1 cellular context compared by ENCODE assay signal in the genomic region with DNA sequence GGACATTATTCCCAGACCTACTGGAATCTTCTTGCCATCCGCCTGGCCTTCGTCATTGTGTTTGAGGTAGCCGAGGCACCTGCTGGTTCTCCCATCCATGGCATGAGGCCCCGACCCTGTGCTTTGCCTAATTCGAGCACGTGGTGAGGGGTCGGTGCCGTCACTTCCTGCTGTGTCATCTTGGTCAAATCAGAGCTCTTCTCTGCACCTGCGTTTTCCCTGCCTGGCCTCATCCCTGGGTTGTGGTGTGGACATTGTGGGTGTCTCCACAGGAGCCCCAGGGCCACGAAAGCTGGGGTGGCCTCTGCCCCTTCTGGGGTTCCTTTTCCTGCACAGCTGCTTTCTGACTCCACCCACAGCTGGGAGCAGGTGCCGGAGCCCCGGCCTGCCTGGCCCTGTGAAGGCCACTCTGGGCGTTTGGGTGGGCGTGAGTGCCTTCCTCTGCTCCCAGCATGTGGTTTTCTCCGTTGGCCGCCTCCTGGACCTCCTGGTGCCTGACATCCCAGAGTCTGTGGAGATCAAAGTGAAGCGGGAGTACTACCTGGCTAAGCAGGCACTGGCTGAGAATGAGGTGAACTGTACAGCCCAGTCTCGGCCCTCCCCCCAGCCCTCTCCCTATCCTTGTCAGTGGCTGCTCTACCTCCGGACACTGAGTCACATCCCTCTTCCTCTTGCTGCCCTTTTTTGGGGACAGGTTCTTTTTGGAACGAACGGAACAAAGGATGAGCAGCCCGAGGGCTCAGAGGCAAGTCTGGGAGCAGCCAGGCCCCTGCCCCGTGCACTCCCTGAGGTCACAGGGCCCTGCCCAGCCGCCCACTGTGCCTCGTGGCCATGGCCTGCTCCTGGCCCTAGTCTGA.
TF ChIP-seq lines count a peak whose summit lies in the region.

No MANE protein-coding gene starts in this region.

TF ChIP-seq in HepG2, 621 proteins besides CTCF, POLR2A, EP300 and RAD21 (continued from another document and continues in another):
- TF ChIP-seq, protein P1, sequence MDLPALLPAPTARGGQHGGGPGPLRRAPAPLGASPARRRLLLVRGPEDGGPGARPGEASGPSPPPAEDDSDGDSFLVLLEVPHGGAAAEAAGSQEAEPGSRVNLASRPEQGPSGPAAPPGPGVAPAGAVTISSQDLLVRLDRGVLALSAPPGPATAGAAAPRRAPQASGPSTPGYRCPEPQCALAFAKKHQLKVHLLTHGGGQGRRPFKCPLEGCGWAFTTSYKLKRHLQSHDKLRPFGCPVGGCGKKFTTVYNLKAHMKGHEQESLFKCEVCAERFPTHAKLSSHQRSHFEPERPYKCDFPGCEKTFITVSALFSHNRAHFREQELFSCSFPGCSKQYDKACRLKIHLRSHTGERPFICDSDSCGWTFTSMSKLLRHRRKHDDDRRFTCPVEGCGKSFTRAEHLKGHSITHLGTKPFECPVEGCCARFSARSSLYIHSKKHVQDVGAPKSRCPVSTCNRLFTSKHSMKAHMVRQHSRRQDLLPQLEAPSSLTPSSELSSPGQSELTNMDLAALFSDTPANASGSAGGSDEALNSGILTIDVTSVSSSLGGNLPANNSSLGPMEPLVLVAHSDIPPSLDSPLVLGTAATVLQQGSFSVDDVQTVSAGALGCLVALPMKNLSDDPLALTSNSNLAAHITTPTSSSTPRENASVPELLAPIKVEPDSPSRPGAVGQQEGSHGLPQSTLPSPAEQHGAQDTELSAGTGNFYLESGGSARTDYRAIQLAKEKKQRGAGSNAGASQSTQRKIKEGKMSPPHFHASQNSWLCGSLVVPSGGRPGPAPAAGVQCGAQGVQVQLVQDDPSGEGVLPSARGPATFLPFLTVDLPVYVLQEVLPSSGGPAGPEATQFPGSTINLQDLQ (CRISPR knock-in tag; IDR thresholded peaks at IDR 0.05) = peak; percentile 44
- no peak for TF ChIP-seq JDP2 (CRISPR knock-in tag; IDR thresholded peaks at IDR 0.05; ENCODE audit: borderline replicate concordance)
- TF ChIP-seq, protein P2, sequence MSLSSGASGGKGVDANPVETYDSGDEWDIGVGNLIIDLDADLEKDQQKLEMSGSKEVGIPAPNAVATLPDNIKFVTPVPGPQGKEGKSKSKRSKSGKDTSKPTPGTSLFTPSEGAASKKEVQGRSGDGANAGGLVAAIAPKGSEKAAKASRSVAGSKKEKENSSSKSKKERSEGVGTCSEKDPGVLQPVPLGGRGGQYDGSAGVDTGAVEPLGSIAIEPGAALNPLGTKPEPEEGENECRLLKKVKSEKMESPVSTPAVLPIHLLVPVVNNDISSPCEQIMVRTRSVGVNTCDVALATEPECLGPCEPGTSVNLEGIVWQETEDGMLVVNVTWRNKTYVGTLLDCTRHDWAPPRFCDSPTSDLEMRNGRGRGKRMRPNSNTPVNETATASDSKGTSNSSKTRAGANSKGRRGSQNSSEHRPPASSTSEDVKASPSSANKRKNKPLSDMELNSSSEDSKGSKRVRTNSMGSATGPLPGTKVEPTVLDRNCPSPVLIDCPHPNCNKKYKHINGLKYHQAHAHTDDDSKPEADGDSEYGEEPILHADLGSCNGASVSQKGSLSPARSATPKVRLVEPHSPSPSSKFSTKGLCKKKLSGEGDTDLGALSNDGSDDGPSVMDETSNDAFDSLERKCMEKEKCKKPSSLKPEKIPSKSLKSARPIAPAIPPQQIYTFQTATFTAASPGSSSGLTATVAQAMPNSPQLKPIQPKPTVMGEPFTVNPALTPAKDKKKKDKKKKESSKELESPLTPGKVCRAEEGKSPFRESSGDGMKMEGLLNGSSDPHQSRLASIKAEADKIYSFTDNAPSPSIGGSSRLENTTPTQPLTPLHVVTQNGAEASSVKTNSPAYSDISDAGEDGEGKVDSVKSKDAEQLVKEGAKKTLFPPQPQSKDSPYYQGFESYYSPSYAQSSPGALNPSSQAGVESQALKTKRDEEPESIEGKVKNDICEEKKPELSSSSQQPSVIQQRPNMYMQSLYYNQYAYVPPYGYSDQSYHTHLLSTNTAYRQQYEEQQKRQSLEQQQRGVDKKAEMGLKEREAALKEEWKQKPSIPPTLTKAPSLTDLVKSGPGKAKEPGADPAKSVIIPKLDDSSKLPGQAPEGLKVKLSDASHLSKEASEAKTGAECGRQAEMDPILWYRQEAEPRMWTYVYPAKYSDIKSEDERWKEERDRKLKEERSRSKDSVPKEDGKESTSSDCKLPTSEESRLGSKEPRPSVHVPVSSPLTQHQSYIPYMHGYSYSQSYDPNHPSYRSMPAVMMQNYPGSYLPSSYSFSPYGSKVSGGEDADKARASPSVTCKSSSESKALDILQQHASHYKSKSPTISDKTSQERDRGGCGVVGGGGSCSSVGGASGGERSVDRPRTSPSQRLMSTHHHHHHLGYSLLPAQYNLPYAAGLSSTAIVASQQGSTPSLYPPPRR (CRISPR knock-in tag; IDR thresholded peaks at IDR 0.05; ENCODE audit: borderline replicate concordance) = no peak
- no peak for TF ChIP-seq HMGA1 (CRISPR knock-in tag; conservative IDR thresholded peaks at IDR 0.05)
- peak; percentile 48; the same call in 1 of the 2 replicates for TF ChIP-seq MAX (IDR thresholded peaks at IDR 0.05)
- no peak for TF ChIP-seq SETDB1 (CRISPR knock-in tag; IDR thresholded peaks at IDR 0.05; ENCODE audit: borderline replicate concordance)
- no peak for TF ChIP-seq ZNF850 (CRISPR knock-in tag; conservative IDR thresholded peaks at IDR 0.05)
- TF ChIP-seq NFE2L1 (CRISPR knock-in tag; IDR thresholded peaks at IDR 0.05; ENCODE audit: borderline replicate concordance) = no peak
- TF ChIP-seq, protein P3, sequence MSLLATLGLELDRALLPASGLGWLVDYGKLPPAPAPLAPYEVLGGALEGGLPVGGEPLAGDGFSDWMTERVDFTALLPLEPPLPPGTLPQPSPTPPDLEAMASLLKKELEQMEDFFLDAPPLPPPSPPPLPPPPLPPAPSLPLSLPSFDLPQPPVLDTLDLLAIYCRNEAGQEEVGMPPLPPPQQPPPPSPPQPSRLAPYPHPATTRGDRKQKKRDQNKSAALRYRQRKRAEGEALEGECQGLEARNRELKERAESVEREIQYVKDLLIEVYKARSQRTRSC (CRISPR knock-in tag; IDR thresholded peaks at IDR 0.05; ENCODE audit: low read depth) = no peak
- peak; percentile 55; the same call in 1 of the 2 replicates for TF ChIP-seq ZNF75D (CRISPR knock-in tag; IDR thresholded peaks at IDR 0.05; ENCODE audit: borderline replicate concordance)
- TF ChIP-seq ZNF577 (CRISPR knock-in tag; IDR thresholded peaks at IDR 0.05; ENCODE audit: borderline replicate concordance, low read depth) = no peak
- TF ChIP-seq TCF12 (IDR thresholded peaks at IDR 0.05) = no peak
- TF ChIP-seq TCF12 (CRISPR knock-in tag; IDR thresholded peaks at IDR 0.05) = no peak
- TF ChIP-seq STAT6 (CRISPR knock-in tag; IDR thresholded peaks at IDR 0.05; ENCODE audit: borderline replicate concordance) = peak; percentile 70; the same call in 1 of the 2 replicates
- no peak; the same call in 1 of the 2 replicates for TF ChIP-seq HIVEP1 (CRISPR knock-in tag; IDR thresholded peaks at IDR 0.05)
- TF ChIP-seq TGIF2 (CRISPR knock-in tag; IDR thresholded peaks at IDR 0.05) = peak; percentile 16; the same call in 1 of the 2 replicates
- no peak for TF ChIP-seq SP140L (CRISPR knock-in tag; IDR thresholded peaks at IDR 0.05; ENCODE audit: borderline replicate concordance)
- TF ChIP-seq SRSF9 (IDR thresholded peaks at IDR 0.05; ENCODE audit: borderline replicate concordance, insufficient read depth, low read depth, low read length, poor library complexity, severe bottlenecking) = no peak
- TF ChIP-seq ONECUT2 (CRISPR knock-in tag; IDR thresholded peaks at IDR 0.05) = no peak
- no peak for TF ChIP-seq GPBP1L1 (CRISPR knock-in tag; IDR thresholded peaks at IDR 0.05)
- no peak for TF ChIP-seq TMF1 (CRISPR knock-in tag; IDR thresholded peaks at IDR 0.05; ENCODE audit: low read depth)
- no peak for TF ChIP-seq TBX2 (CRISPR knock-in tag; IDR thresholded peaks at IDR 0.05; ENCODE audit: borderline replicate concordance)
- TF ChIP-seq, protein P4, sequence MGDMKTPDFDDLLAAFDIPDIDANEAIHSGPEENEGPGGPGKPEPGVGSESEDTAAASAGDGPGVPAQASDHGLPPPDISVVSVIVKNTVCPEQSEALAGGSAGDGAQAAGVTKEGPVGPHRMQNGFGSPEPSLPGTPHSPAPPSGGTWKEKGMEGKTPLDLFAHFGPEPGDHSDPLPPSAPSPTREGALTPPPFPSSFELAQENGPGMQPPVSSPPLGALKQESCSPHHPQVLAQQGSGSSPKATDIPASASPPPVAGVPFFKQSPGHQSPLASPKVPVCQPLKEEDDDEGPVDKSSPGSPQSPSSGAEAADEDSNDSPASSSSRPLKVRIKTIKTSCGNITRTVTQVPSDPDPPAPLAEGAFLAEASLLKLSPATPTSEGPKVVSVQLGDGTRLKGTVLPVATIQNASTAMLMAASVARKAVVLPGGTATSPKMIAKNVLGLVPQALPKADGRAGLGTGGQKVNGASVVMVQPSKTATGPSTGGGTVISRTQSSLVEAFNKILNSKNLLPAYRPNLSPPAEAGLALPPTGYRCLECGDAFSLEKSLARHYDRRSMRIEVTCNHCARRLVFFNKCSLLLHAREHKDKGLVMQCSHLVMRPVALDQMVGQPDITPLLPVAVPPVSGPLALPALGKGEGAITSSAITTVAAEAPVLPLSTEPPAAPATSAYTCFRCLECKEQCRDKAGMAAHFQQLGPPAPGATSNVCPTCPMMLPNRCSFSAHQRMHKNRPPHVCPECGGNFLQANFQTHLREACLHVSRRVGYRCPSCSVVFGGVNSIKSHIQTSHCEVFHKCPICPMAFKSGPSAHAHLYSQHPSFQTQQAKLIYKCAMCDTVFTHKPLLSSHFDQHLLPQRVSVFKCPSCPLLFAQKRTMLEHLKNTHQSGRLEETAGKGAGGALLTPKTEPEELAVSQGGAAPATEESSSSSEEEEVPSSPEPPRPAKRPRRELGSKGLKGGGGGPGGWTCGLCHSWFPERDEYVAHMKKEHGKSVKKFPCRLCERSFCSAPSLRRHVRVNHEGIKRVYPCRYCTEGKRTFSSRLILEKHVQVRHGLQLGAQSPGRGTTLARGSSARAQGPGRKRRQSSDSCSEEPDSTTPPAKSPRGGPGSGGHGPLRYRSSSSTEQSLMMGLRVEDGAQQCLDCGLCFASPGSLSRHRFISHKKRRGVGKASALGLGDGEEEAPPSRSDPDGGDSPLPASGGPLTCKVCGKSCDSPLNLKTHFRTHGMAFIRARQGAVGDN (CRISPR knock-in tag; IDR thresholded peaks at IDR 0.05) = no peak; the same call in 1 of the 2 replicates
- TF ChIP-seq RXRA (CRISPR knock-in tag; IDR thresholded peaks at IDR 0.05) = no peak
- TF ChIP-seq SMYD3 (CRISPR knock-in tag; IDR thresholded peaks at IDR 0.05) = no peak
- no peak; a peak in 1 of 4 replicates for TF ChIP-seq HMGXB4 (CRISPR knock-in tag; IDR thresholded peaks at IDR 0.05; ENCODE audit: borderline replicate concordance in 1 of 2, low read depth in 1 of 2)
- TF ChIP-seq SNAPC5 (CRISPR knock-in tag; IDR thresholded peaks at IDR 0.05; ENCODE audit: borderline replicate concordance) = no peak
